8 cellular contexts compared by ENCODE assay signal in genomic region chr11:77047007-77047927, GRCh38. TPM values are rescaled to one million over a fixed set of nuclear protein-coding genes. Genes with fewer than 3 reads are reported as not detected.
DNase-seq lines count a peak whose midpoint lies in the region; ATAC-seq, FAIRE-seq and TF ChIP-seq lines count a peak whose summit lies in the region.

No MANE protein-coding gene starts in this region.

- DNase-seq in GM04503 (ENCODE audit: low read depth) (peak; percentile 76), HEK293T (ENCODE audit: extremely low spot score) (peak; percentile 53), NAMALWA (ENCODE audit: low spot score) (peak; percentile 98), SK-N-DZ (ENCODE audit: low spot score) (peak; percentile 93), cardiac muscle cell (ENCODE audit: low read depth in 1 of 2, low spot score in 1 of 2) (peak; percentile 89 to 94), urothelium cell line (ENCODE audit: low spot score) (peak; percentile 72)
- DNase-seq in activated naive CD8-positive, alpha-beta T cell treated with anti-CD3 and anti-CD28 coated beads, Interleukin-2, amount 10 ng/mL, durations not matched to agents 7 days and 5 days: peak; percentile 59

- H3K27me3 ChIP-seq in cardiac muscle cell (peaks cover 10% of the 10 kb centered on the region), parathyroid adenoma (ENCODE audit: control insufficient read depth, insufficient read depth, low read length) (no peaks in the 10 kb centered on the region)

- no peaks in the 10 kb centered on the region for H3K36me3 Mint-ChIP-seq in activated naive CD8-positive, alpha-beta T cell treated with anti-CD3 and anti-CD28 coated beads, Interleukin-2, amount 10 ng/mL, durations not matched to agents 7 days and 5 days

- peak overlapping the region; percentile 43 for H2AFZ ChIP-seq in parathyroid adenoma

- H3K27ac Mint-ChIP-seq in activated naive CD8-positive, alpha-beta T cell treated with anti-CD3 and anti-CD28 coated beads, Interleukin-2, amount 10 ng/mL, durations not matched to agents 7 days and 5 days: peak overlapping the region; percentile 4

- H3K27ac ChIP-seq in cardiac muscle cell (no peak overlapping the region), parathyroid adenoma (no peak overlapping the region)

- no peaks in the 10 kb centered on the region for H3K79me2 ChIP-seq in parathyroid adenoma

- H3K9ac ChIP-seq in parathyroid adenoma: no peak overlapping the region

- FAIRE-seq in urothelium cell line (lab: Jason Lieb, UNC): peak; percentile 70

- peaks cover 9% of the 10 kb centered on the region for H3K4me1 Mint-ChIP-seq in activated naive CD8-positive, alpha-beta T cell treated with anti-CD3 and anti-CD28 coated beads, Interleukin-2, amount 10 ng/mL, durations not matched to agents 7 days and 5 days

- no peaks in the 10 kb centered on the region for H3K9me3 ChIP-seq in cardiac muscle cell (ENCODE audit: low read depth)
- no peaks in the 10 kb centered on the region for H3K9me3 ChIP-seq in parathyroid adenoma (ENCODE audit: control insufficient read depth, low read length)

- peak overlapping the region; percentile 63 for H3K4me3 Mint-ChIP-seq in activated naive CD8-positive, alpha-beta T cell treated with anti-CD3 and anti-CD28 coated beads, Interleukin-2, amount 10 ng/mL, durations not matched to agents 7 days and 5 days

- peaks cover 17% of the 10 kb centered on the region for H3K27me3 Mint-ChIP-seq in activated naive CD8-positive, alpha-beta T cell treated with anti-CD3 and anti-CD28 coated beads, Interleukin-2, amount 10 ng/mL, durations not matched to agents 7 days and 5 days

- no peaks in the 10 kb centered on the region for H3K9me3 Mint-ChIP-seq in activated naive CD8-positive, alpha-beta T cell treated with anti-CD3 and anti-CD28 coated beads, Interleukin-2, amount 10 ng/mL, durations not matched to agents 7 days and 5 days

- H3K4me1 ChIP-seq in cardiac muscle cell (ENCODE audit: low read depth): no peaks in the 10 kb centered on the region
- no peaks in the 10 kb centered on the region for H3K4me1 ChIP-seq in parathyroid adenoma

- peak overlapping the region; percentile 53 for H3K4me2 ChIP-seq in parathyroid adenoma (ENCODE audit: low read length)

- H3K4me3 ChIP-seq in cardiac muscle cell (peak overlapping the region; percentile 19), parathyroid adenoma (ENCODE audit: low read depth, low read length) (peak overlapping the region; percentile 27)

- H3K36me3 ChIP-seq in cardiac muscle cell (no peaks in the 10 kb centered on the region), parathyroid adenoma (ENCODE audit: control insufficient read depth, insufficient read depth, low read length) (no peaks in the 10 kb centered on the region)

- POLR2A ChIA-PET in HEK293T (lab: Yijun Ruan, JAX): interaction anchor here (1.0 kb wide), 1 partner anchor 19 kb away, joined by 3 read pairs; the partner anchor contains the start of gene CAPN5
- POLR2A ChIA-PET in activated naive CD8-positive, alpha-beta T cell treated with anti-CD3 and anti-CD28 coated beads, Interleukin-2, amount 10 ng/mL, durations not matched to agents 7 days and 5 days (lab: Charles Lee): interaction anchor here (0.6 to 1.6 kb wide), 4 partner anchors 35 to 74 kb away, joined by 3 to 15 read pairs (median 6); no protein-coding TSS in a partner anchor

- TF ChIP-seq CTCF in cardiac muscle cell (IDR thresholded peaks at IDR 0.05; ENCODE audit: low read depth, low read length) (peak; percentile 66), parathyroid adenoma (IDR thresholded peaks at IDR 0.05) (peak; percentile 47)

- CTCF ChIA-PET in HEK293T (lab: Yijun Ruan, JAX): interaction anchor here (0.6 to 1.4 kb wide), 12 partner anchors 13 to 292 kb away, joined by 3 to 7 read pairs (median 3); partner anchors contain the start of gene B3GNT6

- ATAC-seq in activated naive CD8-positive, alpha-beta T cell treated with anti-CD3 and anti-CD28 coated beads, Interleukin-2, amount 10 ng/mL, durations not matched to agents 7 days and 5 days (ENCODE audit: low read depth): peak; percentile 76

TF ChIP-seq in HEK293T, 16 proteins besides CTCF, POLR2A, EP300 and RAD21:
- TF ChIP-seq ZNF384 (IDR thresholded peaks at IDR 0.05) (peak; percentile 99), TARDBP (IDR thresholded peaks at IDR 0.05) (no peak), L3MBTL2 (conservative IDR thresholded peaks at IDR 0.05) (peak; percentile 31), SP1 (IDR thresholded peaks at IDR 0.05) (no peak), PKNOX1 (IDR thresholded peaks at IDR 0.05) (peak; percentile 25; the same call in 1 of the 2 replicates)

RNA-seq across cellular contexts. Expression of gene B3GNT6, which starts 13.1 kb away (rescaled TPM):
- not detected in 2 replicates for polyA plus RNA-seq in SK-N-DZ (2014; cell fraction: cytosol; rRNA removed)
- not detected in 2 replicates for polyA plus RNA-seq in SK-N-DZ (2014; cell fraction: nucleus; rRNA removed)
- total RNA-seq in activated naive CD8-positive, alpha-beta T cell treated with anti-CD3 and anti-CD28 coated beads, Interleukin-2, amount 10 ng/mL, durations not matched to agents 7 days and 5 days: not detected
- total RNA-seq in cardiac muscle cell: not detected in 2 replicates
- polyA plus RNA-seq in cardiac muscle cell: not detected in 2 replicates

RNA-seq across cellular contexts. Expression of gene CAPN5, which starts 19.5 kb away (rescaled TPM):
- 4.1 and 4.9 TPM in 2 replicates for polyA plus RNA-seq in SK-N-DZ (2014; cell fraction: cytosol; rRNA removed)
- polyA plus RNA-seq in SK-N-DZ (2014; cell fraction: nucleus; rRNA removed): 9.0 and 9.1 TPM in 2 replicates
- total RNA-seq in activated naive CD8-positive, alpha-beta T cell treated with anti-CD3 and anti-CD28 coated beads, Interleukin-2, amount 10 ng/mL, durations not matched to agents 7 days and 5 days: 1 to 10 TPM; 2.8 to 3.8 TPM
- 9.4 and 9.8 TPM in 2 replicates for total RNA-seq in cardiac muscle cell
- polyA plus RNA-seq in cardiac muscle cell: 8.8 and 10.0 TPM in 2 replicates

RNA-seq across cellular contexts. Expression of gene OMP, which starts 55.4 kb away (rescaled TPM):
- polyA plus RNA-seq in SK-N-DZ (2014; cell fraction: cytosol; rRNA removed): not detected in 2 replicates
- polyA plus RNA-seq in SK-N-DZ (2014; cell fraction: nucleus; rRNA removed): not detected in 2 replicates
- total RNA-seq in activated naive CD8-positive, alpha-beta T cell treated with anti-CD3 and anti-CD28 coated beads, Interleukin-2, amount 10 ng/mL, durations not matched to agents 7 days and 5 days: not detected
- not detected in 2 replicates for total RNA-seq in cardiac muscle cell
- not detected in 2 replicates for polyA plus RNA-seq in cardiac muscle cell
